ENCODE assay signal across 19 cellular contexts in the genomic region with DNA sequence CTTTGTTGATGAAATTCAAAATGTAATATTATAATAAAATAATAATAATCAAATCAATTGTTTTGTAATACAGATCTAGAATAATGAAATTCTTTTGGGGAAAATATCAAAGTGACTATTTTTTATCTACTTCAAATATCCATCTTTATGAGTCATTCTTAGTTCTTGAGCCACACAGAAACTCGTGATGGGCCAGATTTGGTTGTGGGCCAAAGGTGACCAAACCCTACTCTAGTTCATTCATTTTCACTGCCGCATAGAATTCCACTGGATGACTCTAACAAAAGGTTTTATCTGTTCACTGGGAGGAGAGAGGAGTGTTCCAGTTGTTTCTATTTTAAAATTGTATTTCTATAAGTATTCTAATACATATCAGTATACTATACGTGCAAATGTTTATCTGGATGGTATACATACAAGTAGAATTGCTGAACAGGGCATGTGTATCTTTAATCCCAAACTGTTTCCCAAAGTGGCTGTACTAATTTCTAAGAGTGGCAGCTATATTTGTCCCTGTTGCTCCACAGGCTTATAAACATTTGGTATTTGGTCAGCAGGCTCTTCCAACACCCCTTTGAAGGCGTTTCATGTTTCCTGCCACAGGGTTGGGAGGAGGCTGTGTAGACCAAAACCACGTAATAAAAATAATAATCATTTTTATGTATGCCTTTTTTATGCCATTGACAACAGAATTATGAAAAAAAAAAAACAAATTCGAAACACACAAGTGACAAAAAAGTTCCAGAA. TPM values are rescaled to one million over a fixed set of nuclear protein-coding genes. Genes with fewer than 3 reads are reported as not detected.
DNase-seq lines count a peak whose midpoint lies in the region; ATAC-seq and TF ChIP-seq lines count a peak whose summit lies in the region.
"Had no signal": no experiment of that assay in that cellular context is flagged by ENCODE, and none has a peak within 500 bp of the region (broad histone marks: within the 10 kb centered on the region; RNA-seq: fewer than 3 reads in every experiment).

No MANE protein-coding gene starts in this region.

- TF ChIP-seq CTCF in right atrium auricular region (IDR thresholded peaks at IDR 0.05) (no peak), SU-DHL-6 (IDR thresholded peaks at IDR 0.05; ENCODE audit: insufficient read depth, low read length, poor library complexity, severe bottlenecking) (no peak), fibroblast of mammary gland (conservative IDR thresholded peaks at IDR 0.05; ENCODE audit: control insufficient read depth, insufficient read depth, low read depth, low read length) (no peak), smooth muscle cell (IDR thresholded peaks at IDR 0.05; ENCODE audit: borderline replicate concordance, insufficient read depth, poor library complexity, severe bottlenecking) (no peak), upper lobe of left lung (IDR thresholded peaks at IDR 0.05) (no peak), colonic mucosa (IDR thresholded peaks at IDR 0.05) (no peak)

- no peak for DNase-seq in Right ventricle myocardium inferior (ENCODE audit: missing footprints)
- no peak for DNase-seq in right atrium auricular region (ENCODE audit: low spot score)
- peak; percentile 54 for DNase-seq in fibroblast of mammary gland (ENCODE audit: low read depth)
- DNase-seq in smooth muscle cell (lab: John Stamatoyannopoulos, UW; ENCODE audit: unreplicated experiment), result no peak
- DNase-seq in upper lobe of left lung, result no peak
- no peak for DNase-seq in colonic mucosa
- no peak for DNase-seq in superior temporal gyrus (ENCODE audit: extremely low spot score)
- DNase-seq: activated CD4-positive, alpha-beta T cell treated with anti-CD3 and anti-CD28 coated beads, Interleukin-2, amount 10 ng/mL, durations not matched to agents 24 days and 14 days; activated T-cell treated with anti-CD3 and anti-CD28 coated beads, Interleukin-2, amount 50 U/mL, for 24 hours; Caco-2; hypothalamus; naive thymus-derived CD8-positive, alpha-beta T cell; NCI-H82 had no signal

- no peak for TF ChIP-seq EP300 in upper lobe of left lung (IDR thresholded peaks at IDR 0.05)

- no peaks in the 10 kb centered on the region for H3K36me3 ChIP-seq in right atrium auricular region
- no peaks in the 10 kb centered on the region for H3K36me3 ChIP-seq in SU-DHL-6 (ENCODE audit: low read length)
- no peaks in the 10 kb centered on the region for H3K36me3 ChIP-seq in smooth muscle cell (ENCODE audit: low read depth)
- H3K36me3 ChIP-seq in upper lobe of left lung, result no peaks in the 10 kb centered on the region
- no peaks in the 10 kb centered on the region for H3K36me3 ChIP-seq in colonic mucosa
- H3K36me3 ChIP-seq: thoracic aorta had no signal

- no peak overlapping the region for H2AFZ ChIP-seq in SU-DHL-6 (ENCODE audit: low read depth, low read length, severe bottlenecking)
- H2AFZ ChIP-seq in smooth muscle cell (ENCODE audit: low read depth), result no peak overlapping the region

- H3F3A ChIP-seq in SU-DHL-6 (ENCODE audit: insufficient read depth) (0 out of 2 replicates have a peak, but pooled peaks cover 4% of the 10 kb centered on the region), smooth muscle cell (ENCODE audit: low read depth) (peaks cover 12% of the 10 kb centered on the region)

- no peaks in the 10 kb centered on the region for H3K9me2 ChIP-seq in SU-DHL-6 (replicated peaks; ENCODE audit: insufficient read depth, low read length)

- H3K27ac ChIP-seq in right atrium auricular region, result peak overlapping the region in 1 of 2 donors; percentile 26
- H3K27ac ChIP-seq in SU-DHL-6 (ENCODE audit: low read depth, low read length), result 0 out of 2 replicates have a peak overlapping the region, but pooled peaks have one; percentile 10
- peak overlapping the region; percentile 59 for H3K27ac ChIP-seq in smooth muscle cell (ENCODE audit: low read depth)
- H3K27ac ChIP-seq in upper lobe of left lung, result no peak overlapping the region
- H3K27ac ChIP-seq in colonic mucosa, result no peak overlapping the region
- H3K27ac ChIP-seq: epithelial cell of prostate, thoracic aorta had no signal

- H3K9ac ChIP-seq in SU-DHL-6 (ENCODE audit: low read length) (no peak overlapping the region), smooth muscle cell (ENCODE audit: low read depth) (no peak overlapping the region), colonic mucosa (ENCODE audit: low read depth in 2 of 2, low read length in 2 of 2) (no peak overlapping the region)

- ATAC-seq in Right ventricle myocardium inferior (peak; percentile 74), upper lobe of left lung (ENCODE audit: low FRiP score in 2 of 2) (no peak)

- H4K20me1 ChIP-seq in SU-DHL-6 (ENCODE audit: low read depth, low read length) (no peaks in the 10 kb centered on the region), smooth muscle cell (ENCODE audit: low read depth) (no peaks in the 10 kb centered on the region)

- peaks cover 0 to 8% of the 10 kb centered on the region in 2 donors for H3K4me1 ChIP-seq in right atrium auricular region
- H3K4me1 ChIP-seq in smooth muscle cell (ENCODE audit: low read depth), result no peaks in the 10 kb centered on the region
- H3K4me1 ChIP-seq in upper lobe of left lung, result peaks cover 3 to 11% (median 4%) of the 10 kb centered on the region in 4 donors
- H3K4me1 ChIP-seq in colonic mucosa, result no peaks in the 10 kb centered on the region

- intact Hi-C loops in Right ventricle myocardium inferior (cut with DNase I), result loop anchor here (2.0 kb wide), 1 partner anchor 74 kb away; no protein-coding TSS in a partner anchor
- intact Hi-C loops in colonic mucosa (cut with DNase I), result no loop called here

- H3K4me3 ChIP-seq in right atrium auricular region, result no peak overlapping the region
- H3K4me3 ChIP-seq in SU-DHL-6 (ENCODE audit: insufficient read depth, low read length, poor library complexity, severe bottlenecking), result no peak overlapping the region
- no peak overlapping the region for H3K4me3 ChIP-seq in fibroblast of mammary gland (ENCODE audit: control insufficient read depth, low read depth, low read length)
- H3K4me3 ChIP-seq in smooth muscle cell, result no peak overlapping the region
- no peak overlapping the region for H3K4me3 ChIP-seq in upper lobe of left lung
- no peak overlapping the region for H3K4me3 ChIP-seq in colonic mucosa
- H3K4me3 ChIP-seq: thoracic aorta had no signal

- TF ChIP-seq POLR2A in upper lobe of left lung (IDR thresholded peaks at IDR 0.05), result no peak

- H3K4me2 ChIP-seq in SU-DHL-6 (ENCODE audit: low read depth, low read length, poor library complexity, severe bottlenecking), result no peak overlapping the region
- no peak overlapping the region for H3K4me2 ChIP-seq in smooth muscle cell

- H3K9me3 ChIP-seq in right atrium auricular region, result no peaks in the 10 kb centered on the region
- H3K9me3 ChIP-seq in SU-DHL-6 (ENCODE audit: insufficient read depth, low read length), result no peaks in the 10 kb centered on the region
- no peaks in the 10 kb centered on the region for H3K9me3 ChIP-seq in smooth muscle cell (replicated peaks; ENCODE audit: low read depth)
- H3K9me3 ChIP-seq in upper lobe of left lung, result no peaks in the 10 kb centered on the region
- no peaks in the 10 kb centered on the region for H3K9me3 ChIP-seq in colonic mucosa
- H3K9me3 ChIP-seq: Caco-2, thoracic aorta had no signal

- H3K27me3 ChIP-seq in right atrium auricular region (no peaks in the 10 kb centered on the region), SU-DHL-6 (ENCODE audit: low read length) (no peaks in the 10 kb centered on the region), smooth muscle cell (ENCODE audit: low read depth) (no peaks in the 10 kb centered on the region), upper lobe of left lung (no peaks in the 10 kb centered on the region), colonic mucosa (no peaks in the 10 kb centered on the region)

- H3K79me2 ChIP-seq in SU-DHL-6 (ENCODE audit: insufficient read depth, low read length) (no peaks in the 10 kb centered on the region), smooth muscle cell (ENCODE audit: low read depth) (no peaks in the 10 kb centered on the region)

- 60% methylated on average over 6 of the region's 6 CpGs for WGBS in smooth muscle cell (ENCODE audit: low lambda C conversion rate)
- 60 to 71% methylated on average over 6 of the region's 6 CpGs for WGBS in upper lobe of left lung, 2 donors

RNA-seq across cellular contexts. Expression of a gene that starts 7.3 kb away (rescaled TPM):
- total RNA-seq in Right ventricle myocardium inferior, result not detected
- not detected for total RNA-seq in right atrium auricular region
- not detected in 2 replicates for total RNA-seq in smooth muscle cell
- 0.19 and 1.3 TPM in 2 replicates for polyA plus RNA-seq in smooth muscle cell
- not detected for total RNA-seq in upper lobe of left lung
- not detected for total RNA-seq in colonic mucosa
- total RNA-seq: A673; activated CD4-positive, alpha-beta T cell treated with anti-CD3 and anti-CD28 coated beads, Interleukin-2, amount 10 ng/mL, durations not matched to agents 24 days and 14 days; Caco-2; cerebellum; naive thymus-derived CD8-positive, alpha-beta T cell; renal cortical epithelial cell; thoracic aorta had no signal
- polyA plus RNA-seq: naive thymus-derived CD8-positive, alpha-beta T cell had no signal

RNA-seq across cellular contexts. Expression of a gene that starts 25.8 kb away (rescaled TPM):
- total RNA-seq in Right ventricle myocardium inferior, result 4.8 TPM
- 1 to 10 TPM in 1 of 2 donors, under 1 TPM in 1; 0.51 to 1.8 TPM for total RNA-seq in right atrium auricular region
- total RNA-seq in smooth muscle cell, result not detected in 2 replicates
- polyA plus RNA-seq in smooth muscle cell, result not detected in 2 replicates
- total RNA-seq in upper lobe of left lung, result 10 to 100 TPM in 3 of 6 donors, 1 to 10 TPM in 3; 3.3 to 85.9 (median 12.5) TPM
- 1 to 10 TPM; 1.0 to 1.6 TPM for total RNA-seq in colonic mucosa
- total RNA-seq: A673; activated CD4-positive, alpha-beta T cell treated with anti-CD3 and anti-CD28 coated beads, Interleukin-2, amount 10 ng/mL, durations not matched to agents 24 days and 14 days; Caco-2; naive thymus-derived CD8-positive, alpha-beta T cell had no signal
- polyA plus RNA-seq: naive thymus-derived CD8-positive, alpha-beta T cell had no signal

Comparison
In these comparisons a context has a peak if more than half of its experiments do, and no peak if none do; other contexts are left out.
1. H3K27ac ChIP-seq: peak in SU-DHL-6 (single experiment) and smooth muscle cell (single experiment); none in upper lobe of left lung (0 of 4) and colonic mucosa (single experiment).